In the genomic region with DNA sequence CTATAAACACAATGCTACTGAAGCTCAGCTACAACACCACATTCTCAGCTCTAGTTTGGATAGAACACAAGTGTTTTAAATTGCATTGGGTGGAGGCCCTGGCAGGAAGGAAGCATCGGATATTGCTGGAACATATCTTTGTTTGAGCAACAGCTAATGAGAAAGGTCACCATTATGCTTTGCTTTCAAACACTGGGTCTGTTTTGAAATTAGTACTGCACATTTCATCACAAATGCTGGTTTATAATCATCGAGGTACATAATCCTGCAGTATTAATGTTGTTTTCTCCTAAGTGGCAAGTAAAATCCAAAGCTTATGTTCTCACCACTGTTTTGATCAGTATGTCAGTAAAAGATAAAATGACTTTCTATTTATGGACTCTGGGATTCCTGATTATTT, we compare ENCODE assay signal across 2 cellular contexts.
TF ChIP-seq lines count a peak whose summit lies in the region.

No MANE protein-coding gene starts in this region.

TF ChIP-seq in SK-N-SH, 30 proteins besides CTCF, POLR2A, EP300 and RAD21 (continued from another document):
- TF ChIP-seq, protein P1, sequence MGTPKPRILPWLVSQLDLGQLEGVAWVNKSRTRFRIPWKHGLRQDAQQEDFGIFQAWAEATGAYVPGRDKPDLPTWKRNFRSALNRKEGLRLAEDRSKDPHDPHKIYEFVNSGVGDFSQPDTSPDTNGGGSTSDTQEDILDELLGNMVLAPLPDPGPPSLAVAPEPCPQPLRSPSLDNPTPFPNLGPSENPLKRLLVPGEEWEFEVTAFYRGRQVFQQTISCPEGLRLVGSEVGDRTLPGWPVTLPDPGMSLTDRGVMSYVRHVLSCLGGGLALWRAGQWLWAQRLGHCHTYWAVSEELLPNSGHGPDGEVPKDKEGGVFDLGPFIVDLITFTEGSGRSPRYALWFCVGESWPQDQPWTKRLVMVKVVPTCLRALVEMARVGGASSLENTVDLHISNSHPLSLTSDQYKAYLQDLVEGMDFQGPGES (IDR thresholded peaks at IDR 0.05; ENCODE audit: low read depth, low read length), result no peak
- TF ChIP-seq NFIC (IDR thresholded peaks at IDR 0.05; ENCODE audit: borderline replicate concordance) (no peak), FOSL2 (IDR thresholded peaks at IDR 0.05; ENCODE audit: borderline replicate concordance, low read depth) (no peak), SMC3 (IDR thresholded peaks at IDR 0.05; ENCODE audit: low read depth, low read length) (no peak), JUND (IDR thresholded peaks at IDR 0.05) (no peak), POLR2AphosphoS5 (IDR thresholded peaks at IDR 0.05; ENCODE audit: low read depth, low read length) (no peak), EZH2phosphoT487 (IDR thresholded peaks at IDR 0.05; ENCODE audit: borderline replicate concordance, low read depth) (no peak), GABPA (IDR thresholded peaks at IDR 0.05; ENCODE audit: low read depth) (no peak), RFX5 (IDR thresholded peaks at IDR 0.05; ENCODE audit: low read length) (no peak), FOXJ3 (CRISPR knock-in tag; IDR thresholded peaks at IDR 0.05) (no peak), TAF1 (IDR thresholded peaks at IDR 0.05; ENCODE audit: borderline replicate concordance, low read depth, low read length) (no peak)
- TF ChIP-seq, protein P2, sequence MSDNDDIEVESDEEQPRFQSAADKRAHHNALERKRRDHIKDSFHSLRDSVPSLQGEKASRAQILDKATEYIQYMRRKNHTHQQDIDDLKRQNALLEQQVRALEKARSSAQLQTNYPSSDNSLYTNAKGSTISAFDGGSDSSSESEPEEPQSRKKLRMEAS (IDR thresholded peaks at IDR 0.05; ENCODE audit: low read depth), result no peak
- TF ChIP-seq, protein P3, sequence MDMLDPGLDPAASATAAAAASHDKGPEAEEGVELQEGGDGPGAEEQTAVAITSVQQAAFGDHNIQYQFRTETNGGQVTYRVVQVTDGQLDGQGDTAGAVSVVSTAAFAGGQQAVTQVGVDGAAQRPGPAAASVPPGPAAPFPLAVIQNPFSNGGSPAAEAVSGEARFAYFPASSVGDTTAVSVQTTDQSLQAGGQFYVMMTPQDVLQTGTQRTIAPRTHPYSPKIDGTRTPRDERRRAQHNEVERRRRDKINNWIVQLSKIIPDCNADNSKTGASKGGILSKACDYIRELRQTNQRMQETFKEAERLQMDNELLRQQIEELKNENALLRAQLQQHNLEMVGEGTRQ (IDR thresholded peaks at IDR 0.05; ENCODE audit: borderline replicate concordance, low read depth, low read length), result no peak

TF ChIP-seq in SK-N-SH treated with all-trans-retinoic acid at 6 μM for 48 hours, 23 proteins besides CTCF, POLR2A, EP300 and RAD21 (continued from another document):
- TF ChIP-seq, protein P4, sequence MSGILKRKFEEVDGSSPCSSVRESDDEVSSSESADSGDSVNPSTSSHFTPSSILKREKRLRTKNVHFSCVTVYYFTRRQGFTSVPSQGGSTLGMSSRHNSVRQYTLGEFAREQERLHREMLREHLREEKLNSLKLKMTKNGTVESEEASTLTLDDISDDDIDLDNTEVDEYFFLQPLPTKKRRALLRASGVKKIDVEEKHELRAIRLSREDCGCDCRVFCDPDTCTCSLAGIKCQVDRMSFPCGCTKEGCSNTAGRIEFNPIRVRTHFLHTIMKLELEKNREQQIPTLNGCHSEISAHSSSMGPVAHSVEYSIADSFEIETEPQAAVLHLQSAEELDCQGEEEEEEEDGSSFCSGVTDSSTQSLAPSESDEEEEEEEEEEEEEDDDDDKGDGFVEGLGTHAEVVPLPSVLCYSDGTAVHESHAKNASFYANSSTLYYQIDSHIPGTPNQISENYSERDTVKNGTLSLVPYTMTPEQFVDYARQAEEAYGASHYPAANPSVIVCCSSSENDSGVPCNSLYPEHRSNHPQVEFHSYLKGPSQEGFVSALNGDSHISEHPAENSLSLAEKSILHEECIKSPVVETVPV (CRISPR knock-in tag; IDR thresholded peaks at IDR 0.05), result no peak
